10 cellular contexts compared by ENCODE assay signal in genomic region chr11:47378011-47378835, GRCh38. TPM values are rescaled to one million over a fixed set of nuclear protein-coding genes. Genes with fewer than 3 reads are reported as not detected.
DNase-seq lines count a peak whose midpoint lies in the region; ATAC-seq, FAIRE-seq and TF ChIP-seq lines count a peak whose summit lies in the region.
"Had no signal": no experiment of that assay in that cellular context is flagged by ENCODE, and none has a peak within 500 bp of the region (broad histone marks: within the 10 kb centered on the region; RNA-seq: fewer than 3 reads in every experiment).

SPI1 (minus strand) TSS chr11:47378547; CDS start chr11:47378353, 194 bp downstream.

- no peak for TF ChIP-seq EP300 in H1 (IDR thresholded peaks at IDR 0.05; ENCODE audit: borderline replicate concordance in 1 of 2, low read depth in 2 of 2, low read length in 2 of 2)

- H3K56ac ChIP-seq in IMR-90 (ENCODE audit: extremely low read depth, insufficient read depth, low read length): no peak within 1 kb of the TSS
- no peak within 1 kb of the TSS for H3K56ac ChIP-seq in H1 (replicated peaks; ENCODE audit: insufficient read length, low read depth, low read length)

- H3K27me3 ChIP-seq in IMR-90 (ENCODE audit: control insufficient read depth, insufficient read depth, low read length) (peaks cover 5% of the 10 kb centered on the region; the same call in 1 of the 2 replicates), H1 (replicated peaks in 1 of 4; ENCODE audit: control insufficient read depth in 3 of 4, extremely low read depth in 1 of 4, insufficient read depth in 3 of 4, low read length in 3 of 4) (no peaks in the 10 kb centered on the region), rectal smooth muscle tissue (ENCODE audit: control insufficient read depth, insufficient read depth, low read length) (no peaks in the 10 kb centered on the region)
- H3K27me3 ChIP-seq: ovary had no signal

- no peaks in the 10 kb centered on the region for H3K27me3 Mint-ChIP-seq in activated CD4-positive, alpha-beta T cell treated with anti-CD3 and anti-CD28 coated beads for 36 hours
- H3K27me3 Mint-ChIP-seq: activated naive CD4-positive, alpha-beta T cell treated with anti-CD3 and anti-CD28 coated beads, Interleukin-2, amount 50 U/mL, for 24 hours had no signal

- no peak for FAIRE-seq in H1 (lab: Jason Lieb, UNC)

- WGBS in IMR-90 (ENCODE audit: extremely low coverage in 2 of 2, insufficient read length in 1 of 2), 2 experiments: 73% methylated on average over 16 of the region's 31 CpGs; no CpG with 5 or more reads in 1 of the 2 experiments
- 87% methylated on average over 25 of the region's 31 CpGs; no CpG with 5 or more reads in 1 of the 2 experiments for WGBS in H1 (ENCODE audit: extremely low coverage in 1 of 2, insufficient coverage in 1 of 2, insufficient read length in 1 of 2, insufficient replicate concordance in 2 of 2, low coverage in 1 of 2, low lambda C conversion rate in 2 of 2, missing lambda C conversion rate in 1 of 2), 2 experiments

- peak within 1 kb of the TSS; percentile 80; the same call in 1 of the 2 replicates for H2BK12ac ChIP-seq in H1 (ENCODE audit: low read depth, low read length)

- CTCF ChIA-PET in IMR-90 (lab: Yijun Ruan, JAX): no interaction called here
- CTCF ChIA-PET in H1 (lab: Charles Lee; ENCODE audit: partially characterized antibody): interaction anchor here (1.0 to 2.9 kb wide), 4 partner anchors 11 to 55 kb away, joined by 3 to 8 read pairs (median 4); no protein-coding TSS in a partner anchor
- CTCF ChIA-PET in activated CD4-positive, alpha-beta T cell treated with anti-CD3 and anti-CD28 coated beads for 36 hours (lab: Charles Lee): interaction anchor here (0.5 to 0.6 kb wide), 2 partner anchors 207 to 254 kb away, joined by 3 to 5 read pairs; no protein-coding TSS in a partner anchor

- H3K18ac ChIP-seq in IMR-90 (ENCODE audit: low read depth, low read length) (no peak within 1 kb of the TSS), H1 (ENCODE audit: extremely low read depth, low read length) (no peak within 1 kb of the TSS; the same call in 1 of the 2 replicates)

- H4K91ac ChIP-seq in IMR-90 (ENCODE audit: insufficient read depth, low read depth, low read length) (no peak within 1 kb of the TSS), H1 (replicated peaks; ENCODE audit: insufficient read length, low read length) (peak within 1 kb of the TSS; percentile 54)

- H2BK5ac ChIP-seq in IMR-90 (ENCODE audit: low read depth, low read length, poor library complexity, severe bottlenecking) (no peak within 1 kb of the TSS), H1 (ENCODE audit: low read depth, low read length) (no peak within 1 kb of the TSS)

- H2AFZ ChIP-seq in IMR-90 (replicated peaks; ENCODE audit: low read length, poor library complexity) (peak within 1 kb of the TSS; percentile 11), H1 (ENCODE audit: low read length) (peak within 1 kb of the TSS; percentile 54; the same call in 1 of the 2 replicates)

- H3K4me1 Mint-ChIP-seq in activated CD4-positive, alpha-beta T cell treated with anti-CD3 and anti-CD28 coated beads for 36 hours: peaks cover 11% of the 10 kb centered on the region

- peak within 1 kb of the TSS; percentile 72; the same call in 1 of the 2 replicates for H3K4me3 ChIP-seq in GM08714 (ENCODE audit: low read length)
- no peak within 1 kb of the TSS for H3K4me3 ChIP-seq in IMR-90 (ENCODE audit: insufficient read depth, low read depth, low read length)
- H3K4me3 ChIP-seq in H1 (ENCODE audit: extremely low read depth in 1 of 4, insufficient read depth in 2 of 4, low read depth in 3 of 4, low read length in 4 of 4): no peak within 1 kb of the TSS
- peak within 1 kb of the TSS; percentile 32 for H3K4me3 ChIP-seq in rectal smooth muscle tissue (ENCODE audit: low read length)
- H3K4me3 ChIP-seq: ovary had no signal

- H3K27ac ChIP-seq in IMR-90 (ENCODE audit: insufficient read depth, low read length): no peak within 1 kb of the TSS
- no peak within 1 kb of the TSS for H3K27ac ChIP-seq in H1 (ENCODE audit: low read depth, low read length)
- H3K27ac ChIP-seq in rectal smooth muscle tissue (ENCODE audit: low read depth, low read length): no peak within 1 kb of the TSS
- H3K27ac ChIP-seq: ovary had no signal

- H3K9ac ChIP-seq in IMR-90 (ENCODE audit: low read depth, low read length) (no peak within 1 kb of the TSS), H1 (replicated peaks in 1 of 4; ENCODE audit: extremely low read depth in 1 of 4, low read depth in 3 of 4, low read length in 3 of 4) (no peak within 1 kb of the TSS; a peak in 2 of 7 replicates), rectal smooth muscle tissue (ENCODE audit: low read length) (no peak within 1 kb of the TSS)

- H4K20me1 ChIP-seq in IMR-90 (ENCODE audit: insufficient read depth, low read length) (no peaks in the 10 kb centered on the region; the same call in 1 of the 2 replicates), H1 (replicated peaks in 1 of 2; ENCODE audit: control insufficient read depth in 1 of 2, insufficient read depth in 2 of 2, low read length in 2 of 2) (peaks cover 0 to 2% of the 10 kb centered on the region in 2 experiments)

- H3K36me3 Mint-ChIP-seq in activated CD4-positive, alpha-beta T cell treated with anti-CD3 and anti-CD28 coated beads for 36 hours (ENCODE audit: low read depth): no peaks in the 10 kb centered on the region
- H3K36me3 Mint-ChIP-seq: activated naive CD4-positive, alpha-beta T cell treated with anti-CD3 and anti-CD28 coated beads, Interleukin-2, amount 50 U/mL, for 24 hours had no signal

- H3K9me3 ChIP-seq in IMR-90 (ENCODE audit: control insufficient read depth, insufficient read depth, low read length) (no peaks in the 10 kb centered on the region), H1 (ENCODE audit: insufficient read depth in 2 of 2, low read depth in 1 of 2, low read length in 1 of 2) (no peaks in the 10 kb centered on the region)
- H3K9me3 ChIP-seq: ovary had no signal

- H3K4ac ChIP-seq in IMR-90 (ENCODE audit: low read depth, low read length) (no peak within 1 kb of the TSS), H1 (replicated peaks; ENCODE audit: insufficient read length, low read depth, low read length) (no peak within 1 kb of the TSS)

- no peaks in the 10 kb centered on the region for H3K9me3 Mint-ChIP-seq in activated CD4-positive, alpha-beta T cell treated with anti-CD3 and anti-CD28 coated beads for 36 hours (ENCODE audit: low read depth)
- H3K9me3 Mint-ChIP-seq: activated naive CD4-positive, alpha-beta T cell treated with anti-CD3 and anti-CD28 coated beads, Interleukin-2, amount 50 U/mL, for 24 hours had no signal

- H2AK9ac ChIP-seq in IMR-90 (replicated peaks; ENCODE audit: low read depth, low read length, poor library complexity): no peak within 1 kb of the TSS

- TF ChIP-seq CTCF in IMR-90 (conservative IDR thresholded peaks at IDR 0.05; ENCODE audit: low read depth, low read length) (no peak), H1 (IDR thresholded peaks at IDR 0.05; ENCODE audit: control extremely low read depth in 1 of 3, insufficient read depth in 1 of 3, low read depth in 1 of 3, low read length in 3 of 3) (no peak)

- H3K4me3 Mint-ChIP-seq in activated CD4-positive, alpha-beta T cell treated with anti-CD3 and anti-CD28 coated beads for 36 hours: no peak within 1 kb of the TSS
- H3K4me3 Mint-ChIP-seq: activated naive CD4-positive, alpha-beta T cell treated with anti-CD3 and anti-CD28 coated beads, Interleukin-2, amount 50 U/mL, for 24 hours had no signal

- H3K4me2 ChIP-seq in IMR-90 (ENCODE audit: low read depth, low read length) (no peak within 1 kb of the TSS), H1 (ENCODE audit: insufficient read depth in 1 of 2, low read depth in 2 of 2, low read length in 2 of 2) (no peak within 1 kb of the TSS)

- H2BK15ac ChIP-seq in IMR-90 (ENCODE audit: low read depth, low read length) (no peak within 1 kb of the TSS), H1 (ENCODE audit: low read length) (peak within 1 kb of the TSS; percentile 81)

- H2BK120ac ChIP-seq in IMR-90 (ENCODE audit: low read depth, low read length) (no peak within 1 kb of the TSS), H1 (replicated peaks; ENCODE audit: low read depth, low read length) (no peak within 1 kb of the TSS)

- H3K9me1 ChIP-seq in IMR-90 (ENCODE audit: insufficient read depth, low read length): peaks cover 9% of the 10 kb centered on the region

- H3K23me2 ChIP-seq in H1 (ENCODE audit: low read depth, low read length): peaks cover 9% of the 10 kb centered on the region; the same call in 1 of the 2 replicates

- H4K5ac ChIP-seq in IMR-90 (ENCODE audit: low read depth, low read length): no peak within 1 kb of the TSS
- no peak within 1 kb of the TSS for H4K5ac ChIP-seq in H1 (ENCODE audit: insufficient read length, low read depth, low read length)

- H3K36me3 ChIP-seq in IMR-90 (ENCODE audit: control insufficient read depth, insufficient read depth, low read length) (no peaks in the 10 kb centered on the region), H1 (ENCODE audit: control insufficient read depth in 2 of 4, insufficient read depth in 4 of 4, low read length in 3 of 4) (no peaks in the 10 kb centered on the region), rectal smooth muscle tissue (ENCODE audit: control insufficient read depth, insufficient read depth, low read length) (no peaks in the 10 kb centered on the region)
- H3K36me3 ChIP-seq: ovary had no signal

- ATAC-seq in GM21526 (IDR thresholded peaks at IDR 0.05; ENCODE audit: low FRiP score, unreplicated experiment) (peak; percentile 77), IMR-90 (ENCODE audit: low read depth) (no peak)
- no peak for ATAC-seq in activated CD4-positive, alpha-beta T cell treated with anti-CD3 and anti-CD28 coated beads for 36 hours

- H3K4me1 ChIP-seq in IMR-90 (ENCODE audit: control insufficient read depth, insufficient read depth, low read length) (peaks cover 5% of the 10 kb centered on the region), H1 (replicated peaks in 1 of 4; ENCODE audit: control insufficient read depth in 3 of 4, insufficient read depth in 4 of 4, low read length in 3 of 4) (peaks cover 0 to 5% (median 2%) of the 10 kb centered on the region in 4 experiments; a peak in 5 of 7 replicates), rectal smooth muscle tissue (ENCODE audit: control insufficient read depth, insufficient read depth, low read length) (no peaks in the 10 kb centered on the region)

- dilution Hi-C loops in IMR-90 (cut with HindIII; ENCODE audit: low sequenced_read_pairs, unreplicated experiment): no loop called here

- POLR2A ChIA-PET in IMR-90 (lab: Charles Lee; ENCODE audit: unreplicated experiment): no interaction called here
- POLR2A ChIA-PET in H1 (lab: Charles Lee; ENCODE audit: partially characterized antibody): interaction anchor here (0.8 to 1.4 kb wide), 3 partner anchors 25 to 40 kb away, joined by 3 to 4 read pairs (median 4); no protein-coding TSS in a partner anchor
- POLR2A ChIA-PET in activated CD4-positive, alpha-beta T cell treated with anti-CD3 and anti-CD28 coated beads for 36 hours (lab: Charles Lee): no interaction called here

- DNase-seq in IMR-90 (no peak), H1 (ENCODE audit: low read depth in 1 of 2, low spot score in 2 of 2) (no peak), AG08396 (ENCODE audit: low spot score) (no peak)
- DNase-seq in activated CD8-positive, alpha-beta memory T cell treated with anti-CD3 and anti-CD28 coated beads for 24 hours: no peak
- no peak for DNase-seq in activated CD4-positive, alpha-beta T cell treated with anti-CD3 and anti-CD28 coated beads for 36 hours

- H3K27ac Mint-ChIP-seq in activated CD4-positive, alpha-beta T cell treated with anti-CD3 and anti-CD28 coated beads for 36 hours: no peak within 1 kb of the TSS
- H3K27ac Mint-ChIP-seq: activated naive CD4-positive, alpha-beta T cell treated with anti-CD3 and anti-CD28 coated beads, Interleukin-2, amount 50 U/mL, for 24 hours had no signal

- in situ Hi-C loops in IMR-90 (cut with MboI; ENCODE audit: low sequenced_read_pairs): no loop called here

- H2AK5ac ChIP-seq in IMR-90 (ENCODE audit: low read depth, low read length): no peak within 1 kb of the TSS
- no peak within 1 kb of the TSS for H2AK5ac ChIP-seq in H1 (ENCODE audit: low read depth, low read length)

- no peak within 1 kb of the TSS for H3K14ac ChIP-seq in IMR-90 (replicated peaks; ENCODE audit: low read depth, low read length)
- no peak within 1 kb of the TSS for H3K14ac ChIP-seq in H1 (ENCODE audit: insufficient read length)

- H3K23ac ChIP-seq in IMR-90 (ENCODE audit: low read depth, low read length) (no peak within 1 kb of the TSS), H1 (ENCODE audit: insufficient read length) (no peak within 1 kb of the TSS)

- H3K79me2 ChIP-seq in H1 (ENCODE audit: control insufficient read depth in 1 of 2, insufficient read depth in 2 of 2, low read length in 2 of 2): no peaks in the 10 kb centered on the region

- no TSS peak for BruUV-seq in IMR-90 (replicated peaks; lab: Mats Ljungman, UMichigan)

- TF ChIP-seq POLR2A in IMR-90 (IDR thresholded peaks at IDR 0.05; ENCODE audit: low read depth, low read length): no peak
- no peak for TF ChIP-seq POLR2A in H1 (IDR thresholded peaks at IDR 0.05; ENCODE audit: control extremely low read depth in 1 of 2, low read depth in 2 of 2, low read length in 2 of 2)

- H2BK20ac ChIP-seq in IMR-90 (ENCODE audit: low read depth, low read length) (no peak within 1 kb of the TSS), H1 (ENCODE audit: low read length) (no peak within 1 kb of the TSS)

- H3K79me1 ChIP-seq in IMR-90 (ENCODE audit: low read depth in 1 of 2, low read length in 2 of 2): no peaks in the 10 kb centered on the region
- no peaks in the 10 kb centered on the region for H3K79me1 ChIP-seq in H1 (ENCODE audit: low read depth, low read length)

- intact Hi-C loops in IMR-90 (cut with micrococcal nuclease): no loop called here
- intact Hi-C loops in activated CD4-positive, alpha-beta T cell treated with anti-CD3 and anti-CD28 coated beads for 36 hours (cut with DNase I, micrococcal nuclease): no loop called here

- no peak within 1 kb of the TSS for H4K8ac ChIP-seq in IMR-90 (ENCODE audit: low read depth in 2 of 2, low read length in 2 of 2)
- peak within 1 kb of the TSS; percentile 83 for H4K8ac ChIP-seq in H1 (ENCODE audit: extremely low read depth, insufficient read depth, low read length)

- no peak for TF ChIP-seq RAD21 in IMR-90 (IDR thresholded peaks at IDR 0.05; ENCODE audit: low read length)
- no peak for TF ChIP-seq RAD21 in H1 (IDR thresholded peaks at IDR 0.05 in 1 of 2, conservative IDR thresholded peaks at IDR 0.05 in 1 of 2; ENCODE audit: low read depth in 2 of 2, low read length in 2 of 2)

RNA-seq across cellular contexts. Expression of gene SPI1, which starts in this region (rescaled TPM):
- total RNA-seq in IMR-90 (2012; rRNA removed): not detected in 2 replicates
- polyA plus RNA-seq in IMR-90 (2012; rRNA removed) (not detected in 2 replicates), H1 (2011; rRNA removed) (0.12 and 0.28 TPM in 2 replicates)
- 0.03 TPM in 1 of 2 replicates, not detected in the other for polyA plus RNA-seq in IMR-90 (2012; cell fraction: cytosol; rRNA removed)
- not detected in 2 replicates for polyA plus RNA-seq in IMR-90 (2012; cell fraction: nucleus; rRNA removed; ENCODE audit: low replicate concordance)
- total RNA-seq in H1 (2021; fragmentation: NEBNext Ultra II Directional; extraction: Animal tissue kit (Norgen Biotek cat#: 25700)): not detected in 2 replicates
- polyA plus RNA-seq in H1 (2011; cell fraction: cytosol; rRNA removed): 0.23 TPM
- 0.27 TPM for polyA plus RNA-seq in H1 (2011; cell fraction: nucleus; rRNA removed)
- polyA plus RNA-seq in H1 (2012, experiment 1 of 2): 0.20 to 0.33 TPM in 2 of 4 replicates, not detected in the others
- 0.21 TPM for polyA plus RNA-seq in H1 (2012, experiment 2 of 2)
- polyA plus RNA-seq in H1 (2013, experiment 1 of 2): 0.14 TPM
- 0.20 TPM for polyA plus RNA-seq in H1 (2013, experiment 2 of 2)
- polyA minus RNA-seq in H1 (2011; rRNA and poly(A)+ RNA removed): 0.60 TPM in 1 of 2 replicates, not detected in the other
- polyA minus RNA-seq in H1 (2011; cell fraction: cytosol; rRNA and poly(A)+ RNA removed): not detected
- polyA minus RNA-seq in H1 (2011; cell fraction: nucleus; rRNA and poly(A)+ RNA removed): not detected
- total RNA-seq in activated CD4-positive, alpha-beta T cell treated with anti-CD3 and anti-CD28 coated beads for 36 hours: under 1 TPM; 0.11 to 0.30 TPM

Comparison
In these comparisons a context has a peak if more than half of its experiments do, and no peak if none do; other contexts are left out.
1. H3K4me3 ChIP-seq: peak in GM08714 (single experiment) and rectal smooth muscle tissue (single experiment); none in IMR-90 (single experiment) and H1 (0 of 4).